In genomic region chr1:175193339-175193950, GRCh38 we compare ENCODE assay signal across 8 cellular contexts. TPM values are rescaled to one million over a fixed set of nuclear protein-coding genes. Genes with fewer than 3 reads are reported as not detected.
DNase-seq lines count a peak whose midpoint lies in the region; ATAC-seq and TF ChIP-seq lines count a peak whose summit lies in the region.

No MANE protein-coding gene starts in this region.

- peaks cover 6% of the 10 kb centered on the region for H3K4me1 ChIP-seq in muscle layer of colon (ENCODE audit: insufficient read depth, low read length)

- no peaks in the 10 kb centered on the region for H3K9me3 Mint-ChIP-seq in chondrocyte (ENCODE audit: low read depth)

- H3K4me3 Mint-ChIP-seq in chondrocyte (ENCODE audit: unreplicated experiment) = peak overlapping the region; percentile 75

- H3K4me3 ChIP-seq in AG09309 (ENCODE audit: control insufficient read depth, low read depth, low read length) (peak overlapping the region; percentile 40; the same call in 1 of the 2 replicates), LNCaP clone FGC (ENCODE audit: low read depth, low read length) (peak overlapping the region; percentile 54; the same call in 1 of the 2 replicates), muscle layer of colon (ENCODE audit: low read depth in 1 of 2, low read length in 2 of 2) (peak overlapping the region in 1 of 2 donors; percentile 46)

- ATAC-seq in GM21619 (IDR thresholded peaks at IDR 0.05; ENCODE audit: unreplicated experiment) = no peak

- peak overlapping the region; percentile 1 for H3K27ac ChIP-seq in muscle layer of colon (ENCODE audit: low read depth, low read length)

- H3K36me3 ChIP-seq in muscle layer of colon (ENCODE audit: insufficient read depth, low read length) = no peaks in the 10 kb centered on the region

- no peak overlapping the region for H3K9ac ChIP-seq in muscle layer of colon (ENCODE audit: low read length)

- H3K36me3 Mint-ChIP-seq in chondrocyte (ENCODE audit: low read depth) = peaks cover 2% of the 10 kb centered on the region

- DNase-seq in AG09309 (ENCODE audit: low read depth) (no peak), LNCaP clone FGC (ENCODE audit: low read depth) (no peak), chondrocyte (ENCODE audit: low spot score) (no peak), iPS-NIHi7 (ENCODE audit: extremely low spot score) (no peak)
- no peak for DNase-seq in stimulated activated naive CD4-positive, alpha-beta T cell treated with Interleukin-2 at 50 U/mL for 16 hours (lab: John Stamatoyannopoulos, UW)
- no peak for DNase-seq in stimulated activated CD8-positive, alpha-beta memory T cell treated with anti-CD3 and anti-CD28 coated beads, Interleukin-4, amount 100 ng/mL, for 48 hours

- H3K4me1 Mint-ChIP-seq in chondrocyte (ENCODE audit: low read depth) = peaks cover 17% of the 10 kb centered on the region

- TF ChIP-seq CTCF in AG09309 (IDR thresholded peaks at IDR 0.05; ENCODE audit: control insufficient read depth, insufficient read depth, low read depth, low read length, missing control alignments) (no peak), LNCaP clone FGC (IDR thresholded peaks at IDR 0.05; ENCODE audit: control insufficient read depth, extremely low read depth, insufficient read depth) (no peak), chondrocyte (IDR thresholded peaks at IDR 0.05) (no peak)

- H3K27me3 Mint-ChIP-seq in chondrocyte (ENCODE audit: low read depth) = peaks cover 3% of the 10 kb centered on the region

- H3K9me3 ChIP-seq in muscle layer of colon (ENCODE audit: low read length) = no peaks in the 10 kb centered on the region

- no peaks in the 10 kb centered on the region for H3K27me3 ChIP-seq in muscle layer of colon (ENCODE audit: control insufficient read depth in 1 of 2, insufficient read depth in 2 of 2, low read length in 2 of 2)

- peak overlapping the region; percentile 83 for H3K27ac Mint-ChIP-seq in chondrocyte (ENCODE audit: unreplicated experiment)

RNA-seq across cellular contexts. Expression of gene KIAA0040, which starts 0.9 kb away (rescaled TPM):
- total RNA-seq in chondrocyte = 0.75 to 3.5 TPM (median 1.2 TPM) in 3 replicates
